Comparison of ENCODE assay signal across 1 cellular context in genomic region chr14:77457522-77458248, GRCh38.
TF ChIP-seq lines count a peak whose summit lies in the region.

TSS of gene AHSA1 (plus strand) at chr14:77458093. CDS start at chr14:77458190, 97 bp downstream.
TSS of gene VIPAS39 (minus strand) at chr14:77457601. CDS start at chr14:77454102, 3,499 bp downstream.

TF ChIP-seq in HepG2, 621 proteins besides CTCF, POLR2A, EP300 and RAD21 (continued from another document and continues in another):
- TF ChIP-seq PATZ1 (CRISPR knock-in tag; IDR thresholded peaks at IDR 0.05), result peak; percentile 49; the same call in 1 of the 2 replicates
- 0 out of 2 replicates have a peak, but pooled peaks have one; percentile 58 for TF ChIP-seq ZNF576 (CRISPR knock-in tag; IDR thresholded peaks at IDR 0.05)
- no peak; the same call in 1 of the 2 replicates for TF ChIP-seq CBFB (CRISPR knock-in tag; IDR thresholded peaks at IDR 0.05)
- TF ChIP-seq MAFK (conservative IDR thresholded peaks at IDR 0.05 in 1 of 2, IDR thresholded peaks at IDR 0.05 in 1 of 2; ENCODE audit: low read length in 2 of 2), result no peak
- peak; percentile 60; the same call in 1 of the 2 replicates for TF ChIP-seq ZBTB8A (CRISPR knock-in tag; IDR thresholded peaks at IDR 0.05; ENCODE audit: borderline replicate concordance, low read depth)
- TF ChIP-seq SIN3B (IDR thresholded peaks at IDR 0.05; ENCODE audit: low read length), result no peak
- TF ChIP-seq ZNF574 (CRISPR knock-in tag; IDR thresholded peaks at IDR 0.05), result peak; percentile 89
- no peak for TF ChIP-seq TEF (CRISPR knock-in tag; IDR thresholded peaks at IDR 0.05)
- no peak for TF ChIP-seq DNMT3B (CRISPR knock-in tag; conservative IDR thresholded peaks at IDR 0.05)
- TF ChIP-seq RAD51 (IDR thresholded peaks at IDR 0.05; ENCODE audit: borderline replicate concordance), result no peak
- TF ChIP-seq ZXDC (CRISPR knock-in tag; IDR thresholded peaks at IDR 0.05), result no peak
- no peak for TF ChIP-seq U2AF2 (IDR thresholded peaks at IDR 0.05; ENCODE audit: low read depth, low read length)
- TF ChIP-seq ZNF317 (CRISPR knock-in tag; IDR thresholded peaks at IDR 0.05), result 0 out of 2 replicates have a peak, but pooled peaks have one; percentile 41
- no peak for TF ChIP-seq PHB2 (IDR thresholded peaks at IDR 0.05; ENCODE audit: partially characterized antibody)
- no peak; the same call in 1 of the 2 replicates for TF ChIP-seq ZBTB20 (CRISPR knock-in tag; IDR thresholded peaks at IDR 0.05; ENCODE audit: borderline replicate concordance, low read depth)
- no peak for TF ChIP-seq AKNA (CRISPR knock-in tag; IDR thresholded peaks at IDR 0.05; ENCODE audit: borderline replicate concordance)
- no peak for TF ChIP-seq E2F2 (CRISPR knock-in tag; IDR thresholded peaks at IDR 0.05; ENCODE audit: borderline replicate concordance)
- 0 out of 2 replicates have a peak, but pooled peaks have one; percentile 20 for TF ChIP-seq ZNF510 (CRISPR knock-in tag; IDR thresholded peaks at IDR 0.05; ENCODE audit: low read depth)
- TF ChIP-seq REST (IDR thresholded peaks at IDR 0.05; ENCODE audit: borderline replicate concordance in 1 of 2, low read depth in 1 of 2, low read length in 2 of 2), result peak in 1 of 2 experiments; percentile 39; a peak in 1 of 4 replicates
- peak; percentile 81; the same call in 1 of the 2 replicates for TF ChIP-seq ZNF335 (CRISPR knock-in tag; IDR thresholded peaks at IDR 0.05)
- TF ChIP-seq ETS1 (CRISPR knock-in tag; IDR thresholded peaks at IDR 0.05), result no peak
- TF ChIP-seq CREM (IDR thresholded peaks at IDR 0.05), result peak; percentile 100
- no peak for TF ChIP-seq CREM (CRISPR knock-in tag; IDR thresholded peaks at IDR 0.05)
- TF ChIP-seq ARID4A (CRISPR knock-in tag; IDR thresholded peaks at IDR 0.05; ENCODE audit: borderline replicate concordance), result peak; percentile 81; the same call in 1 of the 2 replicates
- TF ChIP-seq ZNF75D (CRISPR knock-in tag; IDR thresholded peaks at IDR 0.05; ENCODE audit: borderline replicate concordance), result 0 out of 2 replicates have a peak, but pooled peaks have one; percentile 12
